In the genomic region with DNA sequence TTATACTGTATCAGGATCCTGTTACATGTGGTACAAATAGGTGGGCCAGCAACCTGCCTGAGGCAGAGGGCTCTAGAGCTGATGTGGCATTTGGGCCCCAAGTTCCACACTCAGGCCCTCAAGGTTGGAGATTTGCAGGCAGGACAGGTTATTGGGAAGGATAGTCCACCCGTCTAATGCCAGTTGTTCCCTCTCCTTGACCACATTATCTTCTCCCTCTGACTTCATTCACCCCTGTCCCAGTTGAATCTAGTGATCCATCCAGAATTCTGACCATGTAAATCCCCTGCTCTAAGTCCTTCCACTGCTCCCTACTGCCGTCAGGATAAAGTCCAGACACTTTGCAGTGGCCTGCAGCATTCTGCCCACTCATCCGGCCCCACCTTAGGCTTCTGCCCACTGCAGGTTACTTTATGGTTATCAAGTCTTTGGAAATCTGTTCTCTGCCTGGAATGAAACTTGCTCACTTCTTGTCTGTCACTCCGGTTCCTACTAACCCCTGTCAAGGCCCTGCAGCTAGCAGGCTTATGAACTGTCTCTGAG, we compare ENCODE assay signal across 10 cellular contexts. TPM values are rescaled to one million over a fixed set of nuclear protein-coding genes. Genes with fewer than 3 reads are reported as not detected.
A peak's percentile ranks its signal among the peaks of the same experiment; 100 is the strongest.
DNase-seq lines count a peak whose midpoint lies in the region; ATAC-seq lines count a peak whose summit lies in the region.
"Had no signal": no experiment of that assay in that cellular context is flagged by ENCODE, and none has a peak within 500 bp of the region (broad histone marks: within the 10 kb centered on the region; RNA-seq: fewer than 3 reads in every experiment).

No MANE protein-coding gene starts in this region.

- H3K4ac ChIP-seq in mesenchymal stem cell (ENCODE audit: low read depth in 1 of 2, low read length in 2 of 2) = peak overlapping the region; percentile 68 to 81

- H2BK120ac ChIP-seq in mesenchymal stem cell (ENCODE audit: low read depth, low read length) = peak overlapping the region; percentile 42

- peak overlapping the region; percentile 78 for H4K91ac ChIP-seq in mesenchymal stem cell (ENCODE audit: low read length)

- H3K18ac ChIP-seq in mesenchymal stem cell (ENCODE audit: low read depth in 1 of 2, low read length in 2 of 2) = peak overlapping the region in 1 of 2 experiments; percentile 69

- no peak overlapping the region for H3K14ac ChIP-seq in mesenchymal stem cell (ENCODE audit: low read length in 2 of 2)

- intact Hi-C loops in activated CD4-positive, alpha-beta T cell treated with anti-CD3 and anti-CD28 coated beads for 36 hours (cut with DNase I, micrococcal nuclease) = loop anchor here in 1 of 2 experiments (10.0 kb wide), 2 partner anchors 899 to 1481 kb away; partner anchors contain the start of genes MATCAP1 and NFAT5

- H2AK5ac ChIP-seq in mesenchymal stem cell (ENCODE audit: low read length, severe bottlenecking) = peak overlapping the region; percentile 18

- DNase-seq in activated CD4-positive, alpha-beta T cell treated with anti-CD3 and anti-CD28 coated beads for 36 hours = no peak
- no peak for DNase-seq in activated CD4-positive, alpha-beta T cell treated with anti-CD3 and anti-CD28 coated beads for 1 hour
- DNase-seq in activated naive CD8-positive, alpha-beta T cell treated with anti-CD3 and anti-CD28 coated beads, Interleukin-2, amount 10 ng/mL, durations not matched to agents 7 days and 5 days = no peak
- DNase-seq in mesenchymal stem cell (no peak), substantia nigra (lab: John Stamatoyannopoulos, UW) (no peak), NCI-H2171 (lab: John Stamatoyannopoulos, UW) (no peak), hippocampal formation (lab: John Stamatoyannopoulos, UW) (no peak), RKO (ENCODE audit: low spot score) (no peak)

- 96% methylated on average over 4 of the region's 4 CpGs for WGBS in mesenchymal stem cell

- no peaks in the 10 kb centered on the region for H3K27me3 ChIP-seq in mesenchymal stem cell (ENCODE audit: control insufficient read depth in 1 of 2, insufficient read depth in 1 of 2, low read length in 2 of 2)

- H3K79me1 ChIP-seq in mesenchymal stem cell (replicated peaks; ENCODE audit: low read length, poor library complexity, severe bottlenecking) = no peaks in the 10 kb centered on the region

- H2BK15ac ChIP-seq in mesenchymal stem cell (ENCODE audit: low read depth, poor library complexity, severe bottlenecking) = no peak overlapping the region

- CTCF ChIA-PET in activated CD4-positive, alpha-beta T cell treated with anti-CD3 and anti-CD28 coated beads for 36 hours (lab: Charles Lee) = interaction anchor here (1.0 to 3.5 kb wide), 7 partner anchors 10 to 200 kb away, joined by 3 to 31 read pairs (median 3); no protein-coding TSS in a partner anchor

- no peak overlapping the region for H2BK5ac ChIP-seq in mesenchymal stem cell (ENCODE audit: low read depth, low read length, poor library complexity, severe bottlenecking)

- no peak overlapping the region for H3K4me2 ChIP-seq in mesenchymal stem cell (ENCODE audit: low read length, poor library complexity, severe bottlenecking)

- peak overlapping the region; percentile 79 for H4K8ac ChIP-seq in mesenchymal stem cell (ENCODE audit: low read length)

- H3K27me3 Mint-ChIP-seq in activated CD4-positive, alpha-beta T cell treated with anti-CD3 and anti-CD28 coated beads for 36 hours = no peaks in the 10 kb centered on the region
- no peaks in the 10 kb centered on the region for H3K27me3 Mint-ChIP-seq in activated naive CD8-positive, alpha-beta T cell treated with anti-CD3 and anti-CD28 coated beads, Interleukin-2, amount 10 ng/mL, durations not matched to agents 7 days and 5 days

- peak overlapping the region; percentile 1 to 87 for H2BK12ac ChIP-seq in mesenchymal stem cell (ENCODE audit: low read length in 2 of 2)

- H3K9ac ChIP-seq in mesenchymal stem cell (ENCODE audit: low read length) = no peak overlapping the region

- no peak for ATAC-seq in activated CD4-positive, alpha-beta T cell treated with anti-CD3 and anti-CD28 coated beads for 36 hours
- no peak for ATAC-seq in activated naive CD8-positive, alpha-beta T cell treated with anti-CD3 and anti-CD28 coated beads, Interleukin-2, amount 10 ng/mL, durations not matched to agents 7 days and 5 days (ENCODE audit: low read depth)
- ATAC-seq: HCT116 had no signal

- H3K23ac ChIP-seq in mesenchymal stem cell (ENCODE audit: low read length in 2 of 2) = no peak overlapping the region

- H3K36me3 ChIP-seq in mesenchymal stem cell (ENCODE audit: control insufficient read depth in 1 of 2, insufficient read depth in 2 of 2, low read depth in 1 of 2, low read length in 2 of 2) = peaks cover 8 to 20% of the 10 kb centered on the region in 2 experiments

- H2AFZ ChIP-seq in mesenchymal stem cell (ENCODE audit: low read depth, low read length) = no peak overlapping the region

- no peaks in the 10 kb centered on the region for H3K9me3 ChIP-seq in mesenchymal stem cell (ENCODE audit: control insufficient read depth, low read length)
- H3K9me3 ChIP-seq: A549 had no signal

- peaks cover 65% of the 10 kb centered on the region for H3K4me1 Mint-ChIP-seq in activated CD4-positive, alpha-beta T cell treated with anti-CD3 and anti-CD28 coated beads for 36 hours
- peaks cover 62% of the 10 kb centered on the region for H3K4me1 Mint-ChIP-seq in activated naive CD8-positive, alpha-beta T cell treated with anti-CD3 and anti-CD28 coated beads, Interleukin-2, amount 10 ng/mL, durations not matched to agents 7 days and 5 days

- peaks cover 16% of the 10 kb centered on the region for H3K36me3 Mint-ChIP-seq in activated CD4-positive, alpha-beta T cell treated with anti-CD3 and anti-CD28 coated beads for 36 hours (ENCODE audit: low read depth)
- H3K36me3 Mint-ChIP-seq in activated naive CD8-positive, alpha-beta T cell treated with anti-CD3 and anti-CD28 coated beads, Interleukin-2, amount 10 ng/mL, durations not matched to agents 7 days and 5 days = peaks cover 7% of the 10 kb centered on the region

- peak overlapping the region; percentile 94 for H3K27ac Mint-ChIP-seq in activated CD4-positive, alpha-beta T cell treated with anti-CD3 and anti-CD28 coated beads for 36 hours
- H3K27ac Mint-ChIP-seq in activated naive CD8-positive, alpha-beta T cell treated with anti-CD3 and anti-CD28 coated beads, Interleukin-2, amount 10 ng/mL, durations not matched to agents 7 days and 5 days = peak overlapping the region; percentile 90

- H3K27ac ChIP-seq in mesenchymal stem cell (ENCODE audit: low read length, poor library complexity, severe bottlenecking) (peak overlapping the region; percentile 79), substantia nigra (ENCODE audit: low read depth, low read length, poor library complexity, severe bottlenecking) (peak overlapping the region; percentile 100)

- POLR2A ChIA-PET in activated CD4-positive, alpha-beta T cell treated with anti-CD3 and anti-CD28 coated beads for 36 hours (lab: Charles Lee) = interaction anchor here (0.5 kb wide), 1 partner anchor 139 kb away, joined by 3 read pairs; the partner anchor contains the start of gene LCAT
- POLR2A ChIA-PET in activated naive CD8-positive, alpha-beta T cell treated with anti-CD3 and anti-CD28 coated beads, Interleukin-2, amount 10 ng/mL, durations not matched to agents 7 days and 5 days (lab: Charles Lee) = interaction anchor here (0.7 to 11.3 kb wide), 2 partner anchors 11 to 18 kb away, joined by 4 to 240 read pairs; no protein-coding TSS in a partner anchor

- H3K4me3 ChIP-seq in mesenchymal stem cell (ENCODE audit: insufficient read depth in 1 of 2, low read depth in 1 of 2, low read length in 2 of 2) = no peak overlapping the region
- H3K4me3 ChIP-seq: A549 had no signal

- no peaks in the 10 kb centered on the region for H3K9me3 Mint-ChIP-seq in activated CD4-positive, alpha-beta T cell treated with anti-CD3 and anti-CD28 coated beads for 36 hours (ENCODE audit: low read depth)
- no peaks in the 10 kb centered on the region for H3K9me3 Mint-ChIP-seq in activated naive CD8-positive, alpha-beta T cell treated with anti-CD3 and anti-CD28 coated beads, Interleukin-2, amount 10 ng/mL, durations not matched to agents 7 days and 5 days

- H3K4me1 ChIP-seq in mesenchymal stem cell (ENCODE audit: control insufficient read depth, insufficient read depth, low read depth, low read length) = peaks cover 12% of the 10 kb centered on the region

- peak overlapping the region; percentile 22 for H3K4me3 Mint-ChIP-seq in activated CD4-positive, alpha-beta T cell treated with anti-CD3 and anti-CD28 coated beads for 36 hours
- H3K4me3 Mint-ChIP-seq in activated naive CD8-positive, alpha-beta T cell treated with anti-CD3 and anti-CD28 coated beads, Interleukin-2, amount 10 ng/mL, durations not matched to agents 7 days and 5 days = no peak overlapping the region

RNA-seq across cellular contexts. Expression of gene NFATC3, which starts 1.9 kb away (rescaled TPM):
- 10 to 100 TPM; 68.4 to 81.2 TPM for total RNA-seq in activated CD4-positive, alpha-beta T cell treated with anti-CD3 and anti-CD28 coated beads for 36 hours
- 100 to 1,000 TPM; 132 to 139 TPM for total RNA-seq in activated naive CD8-positive, alpha-beta T cell treated with anti-CD3 and anti-CD28 coated beads, Interleukin-2, amount 10 ng/mL, durations not matched to agents 7 days and 5 days
- polyA plus RNA-seq in mesenchymal stem cell (2013, experiment 1 of 2) = 11.8 TPM
- 11.8 TPM for polyA plus RNA-seq in mesenchymal stem cell (2013, experiment 2 of 2)
